Comparison of ENCODE assay signal across 12 cellular contexts in the genomic region with DNA sequence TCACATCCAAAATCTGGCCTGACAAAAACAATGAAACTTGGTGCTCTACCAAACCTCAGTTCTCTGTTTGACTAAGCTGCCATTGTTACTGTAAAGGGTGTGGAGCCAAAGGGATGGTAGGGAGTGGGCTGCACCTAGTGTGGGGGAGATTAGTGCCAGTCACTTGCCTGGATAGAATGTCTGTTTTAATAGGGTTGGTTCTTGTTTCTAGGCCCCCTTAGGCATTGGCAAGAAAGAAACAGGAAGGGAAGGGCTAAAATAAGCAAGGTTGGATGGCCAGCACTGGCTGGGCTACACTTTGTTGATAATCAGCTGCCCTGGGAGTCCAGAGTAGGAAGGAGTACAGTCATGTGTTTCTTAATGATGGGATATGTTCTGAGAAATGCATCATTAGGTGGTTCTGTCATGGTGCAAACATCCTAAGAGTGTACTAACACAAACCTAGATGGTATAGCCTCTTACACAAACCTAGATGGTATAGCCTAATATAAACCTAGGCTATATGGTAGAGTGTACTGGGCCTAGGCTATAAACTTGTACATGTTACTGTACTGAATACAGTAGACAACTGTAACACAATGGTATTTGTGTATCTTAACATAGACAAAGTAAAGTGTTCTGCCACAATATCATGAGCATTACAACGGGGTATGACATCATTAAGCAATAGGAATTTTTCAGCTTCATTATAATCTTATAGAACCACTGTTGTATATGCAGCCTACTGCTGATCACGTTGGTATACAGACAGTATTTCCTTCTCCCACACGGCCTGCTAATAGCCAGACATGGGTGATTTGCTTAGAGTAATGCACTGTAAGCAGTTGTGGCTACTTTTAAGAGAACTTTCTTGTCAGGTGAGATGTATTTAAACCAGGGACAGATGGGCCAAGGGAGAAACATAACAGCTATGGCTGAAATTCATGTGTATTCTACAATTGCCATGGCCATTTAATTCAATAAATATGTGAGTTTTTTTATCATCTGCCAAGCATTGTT. TPM values are rescaled to one million over a fixed set of nuclear protein-coding genes. Genes with fewer than 3 reads are reported as not detected.
A peak's percentile ranks its signal among the peaks of the same experiment; 100 is the strongest.
DNase-seq lines count a peak whose midpoint lies in the region; ATAC-seq and TF ChIP-seq lines count a peak whose summit lies in the region.
"Had no signal": no experiment of that assay in that cellular context is flagged by ENCODE, and none has a peak within 500 bp of the region (broad histone marks: within the 10 kb centered on the region; RNA-seq: fewer than 3 reads in every experiment).

No MANE protein-coding gene starts in this region.

- no peaks in the 10 kb centered on the region for H3K9me3 Mint-ChIP-seq in T-cell

- TF ChIP-seq CTCF in GM06990 (IDR thresholded peaks at IDR 0.05; ENCODE audit: insufficient read depth, low read length, poor library complexity, severe bottlenecking) (no peak), hepatocyte (IDR thresholded peaks at IDR 0.05; ENCODE audit: poor library complexity) (no peak), tibial nerve (IDR thresholded peaks at IDR 0.05) (no peak)

- H3K4me1 Mint-ChIP-seq in T-cell: peaks cover 27 to 46% (median 33%) of the 10 kb centered on the region in 3 donors

- DNase-seq in GM06990 (ENCODE audit: extremely low read depth, insufficient read length) (peak; percentile 58), T-cell (no peak), hepatocyte (ENCODE audit: low spot score) (no peak), NCI-H345 (lab: John Stamatoyannopoulos, UW) (no peak), DMS53 treated with DMSO at 0.1 percent for 48 hours (lab: John Stamatoyannopoulos, UW; ENCODE audit: unreplicated experiment) (no peak), COLO829 (ENCODE audit: low spot score) (no peak), tibial nerve (ENCODE audit: low spot score in 2 of 2) (no peak)
- DNase-seq: Kasumi-1, midbrain had no signal

- H3K27me3 ChIP-seq in GM06990 (replicated peaks; ENCODE audit: control insufficient read depth, insufficient read depth, low read length) (no peaks in the 10 kb centered on the region), hepatocyte (no peaks in the 10 kb centered on the region), tibial nerve (no peaks in the 10 kb centered on the region)
- H3K27me3 ChIP-seq: esophagus muscularis mucosa had no signal

- H3K4me2 ChIP-seq in hepatocyte: no peak overlapping the region

- H3K27me3 Mint-ChIP-seq in T-cell: no peaks in the 10 kb centered on the region

- no peaks in the 10 kb centered on the region for H3K9me3 ChIP-seq in hepatocyte (ENCODE audit: low read depth)
- no peaks in the 10 kb centered on the region for H3K9me3 ChIP-seq in tibial nerve
- H3K9me3 ChIP-seq: esophagus muscularis mucosa had no signal

- no peak overlapping the region for H2AFZ ChIP-seq in hepatocyte

- H3K4me3 ChIP-seq in GM06990 (replicated peaks; ENCODE audit: low read depth, low read length) (no peak overlapping the region), hepatocyte (no peak overlapping the region), tibial nerve (no peak overlapping the region)
- H3K4me3 ChIP-seq: esophagus muscularis mucosa had no signal

- ATAC-seq in GM21447 (IDR thresholded peaks at IDR 0.05; ENCODE audit: unreplicated experiment) (peak; percentile 77), T-cell (replicated peaks in 1 of 4) (peak in 3 of 4 experiments; percentile 12 to 33 (median 25))
- ATAC-seq: Panc1 had no signal

- H3K36me3 ChIP-seq in GM06990 (ENCODE audit: control insufficient read depth, insufficient read depth, low read length): no peaks in the 10 kb centered on the region
- H3K36me3 ChIP-seq in hepatocyte (replicated peaks; ENCODE audit: insufficient read depth, low read depth): no peaks in the 10 kb centered on the region
- peaks cover 0 to 43% (median 0%) of the 10 kb centered on the region in 3 donors for H3K36me3 ChIP-seq in tibial nerve

- no peak for TF ChIP-seq EP300 in tibial nerve (IDR thresholded peaks at IDR 0.05)

- H3K79me2 ChIP-seq in hepatocyte: no peaks in the 10 kb centered on the region

- H4K20me1 ChIP-seq in hepatocyte (ENCODE audit: insufficient read depth, poor library complexity, severe bottlenecking): no peaks in the 10 kb centered on the region

- TF ChIP-seq POLR2A in tibial nerve (IDR thresholded peaks at IDR 0.05): no peak

- no peaks in the 10 kb centered on the region for H3K9me2 ChIP-seq in hepatocyte (replicated peaks; ENCODE audit: insufficient read depth)

- CTCF ChIA-PET in T-cell (lab: Charles Lee): interaction anchor here in 1 of 2 donors (1.0 kb wide), 1 partner anchor 10 kb away, joined by 3 read pairs; no protein-coding TSS in a partner anchor

- WGBS in hepatocyte (ENCODE audit: low lambda C conversion rate, missing lambda C conversion rate): 79% methylated on average over 3 of the region's 3 CpGs
- WGBS in tibial nerve, 2 donors: 48 to 70% methylated on average over 3 of the region's 3 CpGs

- peaks cover 32% of the 10 kb centered on the region for H3K36me3 Mint-ChIP-seq in T-cell

- H3K27ac ChIP-seq in hepatocyte: peak overlapping the region; percentile 16
- H3K27ac ChIP-seq in tibial nerve: no peak overlapping the region

- peak overlapping the region; percentile 59 to 83 for H3K27ac Mint-ChIP-seq in T-cell

- H3K4me1 ChIP-seq in hepatocyte (ENCODE audit: insufficient read depth) (no peaks in the 10 kb centered on the region), tibial nerve (peaks cover 0 to 6% (median 0%) of the 10 kb centered on the region in 4 donors)

- H3K4me3 Mint-ChIP-seq in T-cell: no peak overlapping the region

- POLR2A ChIA-PET in T-cell (lab: Charles Lee): interaction anchor here in 1 of 2 donors (1.0 to 1.2 kb wide), 2 partner anchors 10 to 21 kb away, joined by 3 to 4 read pairs; no protein-coding TSS in a partner anchor

RNA-seq across cellular contexts. Expression of a gene that starts 15.4 kb away (rescaled TPM):
- total RNA-seq in T-cell: 10 to 100 TPM; 28.6 to 36.6 (median 32.0) TPM
- total RNA-seq in hepatocyte: 21.2 and 47.9 TPM in 2 replicates
- polyA plus RNA-seq in hepatocyte: 19.7 and 21.5 TPM in 2 replicates
- total RNA-seq in tibial nerve: 10 to 100 TPM; 25.2 to 37.0 (median 33.9) TPM

RNA-seq across cellular contexts. Expression of a gene that starts 15.8 kb away (rescaled TPM):
- total RNA-seq in T-cell (10 to 100 TPM; 53.3 to 65.1 (median 54.0) TPM), hepatocyte (45.2 and 58.9 TPM in 2 replicates), tibial nerve (10 to 100 TPM; 49.2 to 50.9 (median 50.5) TPM)
- polyA plus RNA-seq in hepatocyte: 23.0 and 27.5 TPM in 2 replicates

RNA-seq across cellular contexts. Expression of a gene that starts 31.9 kb away (rescaled TPM):
- 100 to 1,000 TPM; 239 to 335 (median 309) TPM for total RNA-seq in T-cell
- 246 and 315 TPM in 2 replicates for total RNA-seq in hepatocyte
- 791 and 862 TPM in 2 replicates for polyA plus RNA-seq in hepatocyte
- 100 to 1,000 TPM in 1 of 4 donors, 10 to 100 TPM in 3; 68.6 to 109 (median 82.7) TPM for total RNA-seq in tibial nerve
